Comparison of ENCODE assay signal across 11 cellular contexts in genomic region chr1:68213843-68214242, GRCh38. TPM values are rescaled to one million over a fixed set of nuclear protein-coding genes. Genes with fewer than 3 reads are reported as not detected.
DNase-seq lines count a peak whose midpoint lies in the region; ATAC-seq, FAIRE-seq and TF ChIP-seq lines count a peak whose summit lies in the region.
"Had no signal": no experiment of that assay in that cellular context is flagged by ENCODE, and none has a peak within 500 bp of the region (broad histone marks: within the 10 kb centered on the region; RNA-seq: fewer than 3 reads in every experiment).

No MANE protein-coding gene starts in this region.

- peak overlapping the region; percentile 64 for H3K27ac ChIP-seq in RWPE1

- CTCF ChIA-PET in RWPE1 (lab: Yijun Ruan, JAX) = interaction anchor here (0.6 to 0.8 kb wide), 2 partner anchors 15 to 40 kb away, joined by 3 read pairs; no protein-coding TSS in a partner anchor

- no peak for FAIRE-seq in HTR-8/SVneo (lab: Jason Lieb, UNC)

- intact Hi-C loops in Right ventricle myocardium superior (cut with DNase I) = no loop called here

- no peak for TF ChIP-seq CTCF in RWPE1 (conservative IDR thresholded peaks at IDR 0.05; ENCODE audit: low read depth)

- POLR2A ChIA-PET in RWPE1 (lab: Yijun Ruan, JAX; ENCODE audit: low non-redundant PET) = no interaction called here

- peak; percentile 86 for ATAC-seq in Right ventricle myocardium superior (ENCODE audit: poor library complexity)
- ATAC-seq in GM19395 (IDR thresholded peaks at IDR 0.05; ENCODE audit: unreplicated experiment) = no peak
- ATAC-seq in GM19324 (IDR thresholded peaks at IDR 0.05; ENCODE audit: low FRiP score, unreplicated experiment) = no peak
- ATAC-seq: activated CD4-positive, CD25-positive, alpha-beta regulatory T cell treated with anti-CD3 and anti-CD28 coated beads, Interleukin-2, amount 50 U/mL, for 24 hours had no signal

- DNase-seq in GM04504 (ENCODE audit: low read depth) (peak; percentile 48), RWPE1 (ENCODE audit: low spot score) (no peak), Right ventricle myocardium superior (peak; percentile 83), renal cortical epithelial cell (ENCODE audit: low read depth) (peak; percentile 83), epidermal melanocyte (ENCODE audit: insufficient read length, low spot score) (no peak), HTR-8/SVneo (ENCODE audit: insufficient read length, low spot score) (no peak)
- DNase-seq: H7, NCI-H1092 treated with DMSO at 0.1 percent for 48 hours had no signal

RNA-seq across cellular contexts. Expression of gene WLS, which starts 18.5 kb away (rescaled TPM):
- total RNA-seq in Right ventricle myocardium superior (93.2 TPM), renal cortical epithelial cell (32.5 and 53.1 TPM in 2 replicates)

Comparison
In these comparisons a context has a peak if more than half of its experiments do, and no peak if none do; other contexts are left out.
1. DNase-seq: peak in GM04504 (single experiment), Right ventricle myocardium superior (single experiment) and renal cortical epithelial cell (single experiment); none in RWPE1 (single experiment), epidermal melanocyte (single experiment) and HTR-8/SVneo (single experiment).